19 cellular contexts compared by ENCODE assay signal in the genomic region with DNA sequence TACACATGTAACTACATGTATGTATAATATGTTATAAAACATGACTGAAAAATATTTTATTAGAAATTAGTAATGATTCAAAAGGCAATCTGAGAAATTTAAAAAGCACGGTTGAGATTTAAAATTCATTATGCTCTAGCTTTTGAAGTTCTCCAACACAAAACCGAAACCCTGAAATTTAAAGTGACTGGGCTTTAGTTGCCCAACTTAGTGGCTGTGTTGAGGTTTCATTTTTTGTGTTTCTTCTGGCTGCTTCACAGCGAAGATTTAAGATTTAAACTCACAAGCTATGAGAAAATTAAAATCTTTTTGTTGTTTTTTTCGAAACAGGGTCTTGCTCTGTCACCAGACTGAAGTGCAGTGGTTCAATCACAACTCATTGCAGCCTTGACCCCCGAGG.
A peak's percentile ranks its signal among the peaks of the same experiment; 100 is the strongest.
DNase-seq lines count a peak whose midpoint lies in the region; ATAC-seq and TF ChIP-seq lines count a peak whose summit lies in the region.
"Had no signal": no experiment of that assay in that cellular context is flagged by ENCODE, and none has a peak within 500 bp of the region (broad histone marks: within the 10 kb centered on the region; RNA-seq: fewer than 3 reads in every experiment).

No MANE protein-coding gene starts in this region.

- ATAC-seq in mucosa of descending colon (no peak), HG03342 (IDR thresholded peaks at IDR 0.05; ENCODE audit: unreplicated experiment) (no peak)
- ATAC-seq: A549, HCT116 had no signal

- no peaks in the 10 kb centered on the region for H3K4me1 ChIP-seq in BE2C
- no peaks in the 10 kb centered on the region for H3K4me1 ChIP-seq in mucosa of descending colon (ENCODE audit: low read depth)
- H3K4me1 ChIP-seq: A549, BLaER1 had no signal

- no peak overlapping the region for H3K27ac ChIP-seq in SU-DHL-6 (ENCODE audit: low read depth, low read length)
- H3K27ac ChIP-seq: 22Rv1, A549, BLaER1 had no signal

- DNase-seq in DMS53 (lab: John Stamatoyannopoulos, UW): peak; percentile 1
- DNase-seq in DMS53 treated with DMSO at 0.1 percent for 48 hours (lab: John Stamatoyannopoulos, UW; ENCODE audit: unreplicated experiment): no peak
- no peak for DNase-seq in MG63
- DNase-seq in BE2C: no peak
- no peak for DNase-seq in mucosa of descending colon
- DNase-seq: AML-193; CD4-positive, alpha-beta memory T cell; DMS153; DND-41; EL; GOT3; H7; KG1 had no signal

- H3K36me3 ChIP-seq in MG63 (no peaks in the 10 kb centered on the region), SU-DHL-6 (ENCODE audit: low read length) (no peaks in the 10 kb centered on the region), BE2C (no peaks in the 10 kb centered on the region), mucosa of descending colon (ENCODE audit: low read depth) (no peaks in the 10 kb centered on the region)
- H3K36me3 ChIP-seq: BLaER1 had no signal

- H3K9ac ChIP-seq in SU-DHL-6 (ENCODE audit: low read length): no peak overlapping the region
- H3K9ac ChIP-seq: BLaER1 had no signal

- H3K27me3 ChIP-seq in MG63: no peaks in the 10 kb centered on the region
- H3K27me3 ChIP-seq in SU-DHL-6 (ENCODE audit: low read length): no peaks in the 10 kb centered on the region
- H3K27me3 ChIP-seq in BE2C: no peaks in the 10 kb centered on the region
- H3K27me3 ChIP-seq: BLaER1 had no signal

- peak overlapping the region; percentile 71 for H2AFZ ChIP-seq in SU-DHL-6 (ENCODE audit: low read depth, low read length, severe bottlenecking)

- intact Hi-C loops in mucosa of descending colon (cut with DNase I, micrococcal nuclease): no loop called here

- no peaks in the 10 kb centered on the region for H4K20me1 ChIP-seq in SU-DHL-6 (ENCODE audit: low read depth, low read length)
- H4K20me1 ChIP-seq: BLaER1 had no signal

- H3K9me2 ChIP-seq in SU-DHL-6 (replicated peaks; ENCODE audit: insufficient read depth, low read length): no peaks in the 10 kb centered on the region

- peak overlapping the region; percentile 3; the same call in 1 of the 2 replicates for H3K4me3 ChIP-seq in MG63
- H3K4me3 ChIP-seq in SU-DHL-6 (ENCODE audit: insufficient read depth, low read length, poor library complexity, severe bottlenecking): no peak overlapping the region
- no peak overlapping the region for H3K4me3 ChIP-seq in BE2C (ENCODE audit: low read depth, low read length)
- H3K4me3 ChIP-seq in mucosa of descending colon: no peak overlapping the region
- H3K4me3 ChIP-seq: A549, BLaER1 had no signal

- TF ChIP-seq CTCF in SU-DHL-6 (IDR thresholded peaks at IDR 0.05; ENCODE audit: insufficient read depth, low read length, poor library complexity, severe bottlenecking) (no peak), BE2C (IDR thresholded peaks at IDR 0.05; ENCODE audit: low read depth, low read length) (no peak), mucosa of descending colon (IDR thresholded peaks at IDR 0.05) (no peak)

- H3K79me2 ChIP-seq in SU-DHL-6 (ENCODE audit: insufficient read depth, low read length): no peaks in the 10 kb centered on the region

- H3F3A ChIP-seq in SU-DHL-6 (ENCODE audit: insufficient read depth): no peaks in the 10 kb centered on the region

- no peaks in the 10 kb centered on the region for H3K9me3 ChIP-seq in MG63
- no peaks in the 10 kb centered on the region for H3K9me3 ChIP-seq in SU-DHL-6 (ENCODE audit: insufficient read depth, low read length)
- peaks cover 3% of the 10 kb centered on the region; the same call in 1 of the 2 replicates for H3K9me3 ChIP-seq in BE2C
- no peaks in the 10 kb centered on the region for H3K9me3 ChIP-seq in mucosa of descending colon
- H3K9me3 ChIP-seq: A549, BLaER1 had no signal

- H3K4me2 ChIP-seq in SU-DHL-6 (ENCODE audit: low read depth, low read length, poor library complexity, severe bottlenecking): no peak overlapping the region
- H3K4me2 ChIP-seq: A549, BLaER1 had no signal
